11 cellular contexts compared by ENCODE assay signal in genomic region chr7:81256991-81257390, GRCh38.
DNase-seq lines count a peak whose midpoint lies in the region; ATAC-seq and TF ChIP-seq lines count a peak whose summit lies in the region.
"Had no signal": no experiment of that assay in that cellular context is flagged by ENCODE, and none has a peak within 500 bp of the region (broad histone marks: within the 10 kb centered on the region; RNA-seq: fewer than 3 reads in every experiment).

No MANE protein-coding gene starts in this region.

- no peaks in the 10 kb centered on the region for H3K4me1 ChIP-seq in right cardiac atrium (ENCODE audit: control insufficient read depth, insufficient read depth, low read length)
- H3K4me1 ChIP-seq: adrenal gland had no signal

- no peaks in the 10 kb centered on the region for H3K36me3 ChIP-seq in WERI-Rb-1
- H3K36me3 ChIP-seq: adrenal gland had no signal

- intact Hi-C loops in right cardiac atrium (cut with DNase I): loop anchor here in 3 of 4 donors (5.0 to 10.0 kb wide), 4 partner anchors 342 to 562 kb away; partner anchors contain the start of gene SEMA3C (in 1 of the 3)

- H3K4me3 ChIP-seq in WERI-Rb-1 (ENCODE audit: low read depth, low read length) (no peak overlapping the region), right cardiac atrium (ENCODE audit: low read length) (no peak overlapping the region)
- H3K4me3 ChIP-seq: adrenal gland had no signal

- no peak overlapping the region for H3K4me3 Mint-ChIP-seq in type B pancreatic cell

- H3K4me1 Mint-ChIP-seq in type B pancreatic cell (ENCODE audit: unreplicated experiment): no peaks in the 10 kb centered on the region

- 33% methylated on average over 7 of the region's 7 CpGs for WGBS in right cardiac atrium

- H3K27ac ChIP-seq in WERI-Rb-1 (no peak overlapping the region), right cardiac atrium (ENCODE audit: low read length) (no peak overlapping the region)
- H3K27ac ChIP-seq: adrenal gland had no signal

- H3K9me3 Mint-ChIP-seq in type B pancreatic cell: peaks cover 12% of the 10 kb centered on the region

- no peaks in the 10 kb centered on the region for H3K36me3 Mint-ChIP-seq in type B pancreatic cell

- peaks cover 2% of the 10 kb centered on the region for H3K27me3 Mint-ChIP-seq in type B pancreatic cell

- ATAC-seq in right cardiac atrium (peak; percentile 53 to 75), HG03565 (IDR thresholded peaks at IDR 0.05; ENCODE audit: unreplicated experiment) (no peak)

- no peaks in the 10 kb centered on the region for H3K27me3 ChIP-seq in WERI-Rb-1 (ENCODE audit: insufficient read depth, low read depth, severe bottlenecking)
- H3K27me3 ChIP-seq in right cardiac atrium (ENCODE audit: control insufficient read depth, insufficient read depth): no peaks in the 10 kb centered on the region
- H3K27me3 ChIP-seq: adrenal gland had no signal

- TF ChIP-seq CTCF in WERI-Rb-1 (IDR thresholded peaks at IDR 0.05; ENCODE audit: low read depth, low read length) (peak; percentile 24; the same call in 1 of the 2 replicates), type B pancreatic cell (conservative IDR thresholded peaks at IDR 0.05) (peak; percentile 58)

- DNase-seq in DMS53 (lab: John Stamatoyannopoulos, UW): peak; percentile 30
- no peak for DNase-seq in DMS53 treated with DMSO at 0.1 percent for 48 hours (lab: John Stamatoyannopoulos, UW; ENCODE audit: unreplicated experiment)
- DNase-seq in WERI-Rb-1: no peak
- peak in 2 of 3 donors; percentile 37 to 64 for DNase-seq in right cardiac atrium
- no peak for DNase-seq in type B pancreatic cell (ENCODE audit: extremely low spot score, unreplicated experiment)
- no peak for DNase-seq in activated naive CD4-positive, alpha-beta T cell treated with anti-CD3 and anti-CD28 coated beads, Interleukin-2, amount 50 U/mL, for 16 hours
- no peak for DNase-seq in stimulated activated CD4-positive, alpha-beta T cell treated with anti-CD3 and anti-CD28 coated beads, Interleukin-1b, Interleukin-23, amount 100 ng/mL, for 48 hours
- DNase-seq: 8988T, adrenal gland, NCI-H526 treated with DMSO at 0.1 percent for 48 hours had no signal

- H3K9me3 ChIP-seq in WERI-Rb-1 (ENCODE audit: severe bottlenecking) (no peaks in the 10 kb centered on the region), right cardiac atrium (ENCODE audit: control insufficient read depth, low read length) (no peaks in the 10 kb centered on the region)
- H3K9me3 ChIP-seq: adrenal gland had no signal

- no peak overlapping the region for H3K27ac Mint-ChIP-seq in type B pancreatic cell

Comparison
In these comparisons a context has a peak if more than half of its experiments do, and no peak if none do; other contexts are left out.
1. DNase-seq: peak in DMS53 (single experiment) and right cardiac atrium (2 of 3); none in DMS53 treated with DMSO at 0.1 percent for 48 hours (single experiment), WERI-Rb-1 (single experiment), type B pancreatic cell (single experiment), activated naive CD4-positive, alpha-beta T cell treated with anti-CD3 and anti-CD28 coated beads, Interleukin-2, amount 50 U/mL, for 16 hours (single experiment) and stimulated activated CD4-positive, alpha-beta T cell treated with anti-CD3 and anti-CD28 coated beads, Interleukin-1b, Interleukin-23, amount 100 ng/mL, for 48 hours (single experiment).